Comparison of ENCODE assay signal across 18 cellular contexts in the genomic region with DNA sequence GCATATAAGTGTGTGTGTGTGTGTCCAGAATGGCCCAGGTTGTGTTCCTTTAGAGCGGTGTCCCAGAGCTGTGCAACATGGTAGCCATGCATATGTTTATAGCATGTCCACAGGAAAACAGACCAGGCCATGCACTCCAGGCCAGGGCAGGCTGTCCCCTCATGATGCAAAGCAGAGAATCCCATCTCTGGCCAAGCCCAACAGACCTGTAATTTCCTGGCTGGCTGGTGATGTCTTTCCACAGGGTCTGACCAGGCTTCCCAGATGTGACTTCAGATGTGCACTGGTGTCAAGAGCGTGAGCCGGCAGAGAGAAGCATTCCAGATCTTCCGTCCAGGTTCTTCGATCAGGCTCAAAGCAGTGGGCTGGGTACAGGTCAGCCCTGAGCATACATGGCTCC.
"Had no signal": no experiment of that assay in that cellular context is flagged by ENCODE, and none has a peak within 500 bp of the region (broad histone marks: within the 10 kb centered on the region; RNA-seq: fewer than 3 reads in every experiment).

No MANE protein-coding gene starts in this region.

- ATAC-seq: activated CD8-positive, alpha-beta memory T cell treated with anti-CD3 and anti-CD28 coated beads, Interleukin-2, amount 10 ng/mL, durations not matched to agents 7 days and 5 days; gastroesophageal sphincter had no signal

- H3K4me1 ChIP-seq: gastroesophageal sphincter, parathyroid adenoma, thyroid gland had no signal

- H3K36me3 ChIP-seq: gastroesophageal sphincter, thyroid gland had no signal

- H3K27ac Mint-ChIP-seq: activated CD8-positive, alpha-beta memory T cell treated with anti-CD3 and anti-CD28 coated beads, Interleukin-2, amount 10 ng/mL, durations not matched to agents 7 days and 5 days; activated T-helper 2 cell treated with anti-CD3 and anti-CD28 coated beads, Interferon-gamma antibody, Interleukin-2, Interleukin-4, amounts not matched to agents 10 μg/mL and 5 μg/mL and 100 μg/mL, durations not matched to agents 14 hours and 24 hours and 36 hours; mesothelial cell of epicardium had no signal

- H3K27me3 ChIP-seq: body of pancreas, gastroesophageal sphincter, thyroid gland had no signal

- H3K79me2 ChIP-seq: parathyroid adenoma had no signal

- H3K36me3 Mint-ChIP-seq: activated CD8-positive, alpha-beta memory T cell treated with anti-CD3 and anti-CD28 coated beads, Interleukin-2, amount 10 ng/mL, durations not matched to agents 7 days and 5 days; mesothelial cell of epicardium had no signal

- H3K4me3 Mint-ChIP-seq: activated CD8-positive, alpha-beta memory T cell treated with anti-CD3 and anti-CD28 coated beads, Interleukin-2, amount 10 ng/mL, durations not matched to agents 7 days and 5 days; mesothelial cell of epicardium had no signal

- H3K4me3 ChIP-seq: body of pancreas, gastroesophageal sphincter, lung, thyroid gland had no signal

- H3K9me3 Mint-ChIP-seq: activated naive CD4-positive, alpha-beta T cell treated with anti-CD3 and anti-CD28 coated beads, Interleukin-2, amount 50 U/mL, for 72 hours; activated T-helper 2 cell treated with anti-CD3 and anti-CD28 coated beads, Interferon-gamma antibody, Interleukin-2, Interleukin-4, amounts not matched to agents 10 μg/mL and 5 μg/mL and 100 μg/mL, durations not matched to agents 14 hours and 24 hours and 36 hours; mesothelial cell of epicardium had no signal

- H3K27ac ChIP-seq: gastroesophageal sphincter, parathyroid adenoma, thyroid gland had no signal

- DNase-seq: activated CD4-positive, alpha-beta T cell treated with anti-CD3 and anti-CD28 coated beads, Interleukin-2, amount 50 U/mL, for 4 hours; activated CD4-positive, CD25-positive, alpha-beta regulatory T cell treated with anti-CD3 and anti-CD28 coated beads, Interleukin-2, amount 50 U/mL, for 72 hours; activated CD8-positive, alpha-beta memory T cell treated with anti-CD3 and anti-CD28 coated beads, Interleukin-2, amount 10 ng/mL, durations not matched to agents 7 days and 5 days; activated T-cell treated with anti-CD3 and anti-CD28 coated beads, Interleukin-2, amount 50 U/mL, for 1 hour; amygdala; central memory CD4-positive, alpha-beta T cell; effector memory CD4-positive, alpha-beta T cell; stimulated activated CD4-positive, alpha-beta T cell treated with anti-CD3 and anti-CD28 coated beads, Interleukin-12 subunit alpha, Interleukin-12 subunit beta, amount 100 ng/mL, for 4 hours; stimulated activated CD4-positive, alpha-beta T cell treated with anti-CD3 and anti-CD28 coated beads, Interleukin-2, amount 100 ng/mL, for 24 hours; T-helper 1 cell; thyroid gland had no signal

- H2AFZ ChIP-seq: parathyroid adenoma had no signal

- H3K9ac ChIP-seq: parathyroid adenoma had no signal

- H3K9me3 ChIP-seq: body of pancreas, gastroesophageal sphincter, thyroid gland had no signal
